In genomic region chr4:87985097-87985886, GRCh38 we compare ENCODE assay signal across 9 cellular contexts. TPM values are rescaled to one million over a fixed set of nuclear protein-coding genes. Genes with fewer than 3 reads are reported as not detected.
DNase-seq lines count a peak whose midpoint lies in the region; ATAC-seq, FAIRE-seq and TF ChIP-seq lines count a peak whose summit lies in the region.
"Had no signal": no experiment of that assay in that cellular context is flagged by ENCODE, and none has a peak within 500 bp of the region (broad histone marks: within the 10 kb centered on the region; RNA-seq: fewer than 3 reads in every experiment).

No MANE protein-coding gene starts in this region.

- H3K27ac Mint-ChIP-seq in activated CD4-positive, alpha-beta memory T cell treated with anti-CD3 and anti-CD28 coated beads for 36 hours: no peak overlapping the region
- no peak overlapping the region for H3K27ac Mint-ChIP-seq in nephron progenitor cell

- peaks cover 6% of the 10 kb centered on the region; the same call in 1 of the 3 replicates for H3K4me1 ChIP-seq in A549

- no peak for TF ChIP-seq POLR2A in A549 (IDR thresholded peaks at IDR 0.05; ENCODE audit: low read length)

- DNase-seq in A549 (ENCODE audit: low read depth in 1 of 2, low spot score in 1 of 2): peak; percentile 44 to 74
- no peak for DNase-seq in GM12864 (ENCODE audit: low read depth)
- DNase-seq in NCI-H2081 treated with DMSO at 0.1 percent for 48 hours (lab: John Stamatoyannopoulos, UW): peak; percentile 10
- peak; percentile 58 for DNase-seq in activated CD4-positive, alpha-beta memory T cell treated with anti-CD3 and anti-CD28 coated beads for 36 hours
- DNase-seq in fibroblast of pulmonary artery (ENCODE audit: low read depth): peak; percentile 48
- DNase-seq in nephron progenitor cell: peak; percentile 46

- TF ChIP-seq CTCF in A549 (IDR thresholded peaks at IDR 0.05) (peak; percentile 73), GM12864 (IDR thresholded peaks at IDR 0.05; ENCODE audit: low read depth, low read length, missing control alignments) (peak; percentile 66), fibroblast of pulmonary artery (IDR thresholded peaks at IDR 0.05; ENCODE audit: low read length, missing control alignments) (peak; percentile 59), nephron progenitor cell (IDR thresholded peaks at IDR 0.05) (peak; percentile 47)

- no peaks in the 10 kb centered on the region for H3K4me1 Mint-ChIP-seq in activated CD4-positive, alpha-beta memory T cell treated with anti-CD3 and anti-CD28 coated beads for 36 hours (ENCODE audit: low read depth)
- H3K4me1 Mint-ChIP-seq in nephron progenitor cell: no peaks in the 10 kb centered on the region

- TF ChIP-seq EP300 in A549 (IDR thresholded peaks at IDR 0.05): no peak

- FAIRE-seq in A549 (lab: Jason Lieb, UNC): no peak
- FAIRE-seq: endometrium had no signal

- H3K27ac ChIP-seq in A549: peak overlapping the region; percentile 21 to 73; a peak in 3 of 6 replicates

- CTCF ChIA-PET in A549 (lab: Yijun Ruan, JAX): interaction anchor here (0.5 to 2.1 kb wide), 23 partner anchors 9 to 467 kb away, joined by 3 to 20 read pairs (median 3); partner anchors contain the start of gene SPP1
- CTCF ChIA-PET in activated CD4-positive, alpha-beta memory T cell treated with anti-CD3 and anti-CD28 coated beads for 36 hours (lab: Charles Lee): interaction anchor here (0.6 to 1.8 kb wide), 10 partner anchors 11 to 306 kb away, joined by 3 to 30 read pairs (median 4); partner anchors contain the start of gene SPP1

- H3K4me3 Mint-ChIP-seq in activated CD4-positive, alpha-beta memory T cell treated with anti-CD3 and anti-CD28 coated beads for 36 hours: no peak overlapping the region
- no peak overlapping the region for H3K4me3 Mint-ChIP-seq in nephron progenitor cell

- WGBS in A549 (ENCODE audit: missing lambda C conversion rate): no CpG with 5 or more reads among the region's 1 CpG

- intact Hi-C loops in activated CD4-positive, alpha-beta memory T cell treated with anti-CD3 and anti-CD28 coated beads for 36 hours (cut with micrococcal nuclease): no loop called here

- H3K9me3 Mint-ChIP-seq in activated CD4-positive, alpha-beta memory T cell treated with anti-CD3 and anti-CD28 coated beads for 36 hours: no peaks in the 10 kb centered on the region
- H3K9me3 Mint-ChIP-seq in nephron progenitor cell: no peaks in the 10 kb centered on the region

- no peaks in the 10 kb centered on the region for H3K36me3 Mint-ChIP-seq in activated CD4-positive, alpha-beta memory T cell treated with anti-CD3 and anti-CD28 coated beads for 36 hours
- no peaks in the 10 kb centered on the region for H3K36me3 Mint-ChIP-seq in nephron progenitor cell (ENCODE audit: low read depth)

- no peaks in the 10 kb centered on the region for H3K9me3 ChIP-seq in A549

- POLR2A ChIA-PET in A549 (lab: Yijun Ruan, JAX): interaction anchor here (0.6 kb wide), 1 partner anchor 631 kb away, joined by 10 read pairs; no protein-coding TSS in a partner anchor
- POLR2A ChIA-PET in activated CD4-positive, alpha-beta memory T cell treated with anti-CD3 and anti-CD28 coated beads for 36 hours (lab: Charles Lee): no interaction called here

- H3K4me3 ChIP-seq in A549 (no peak overlapping the region), GM12864 (ENCODE audit: low read depth, low read length) (no peak overlapping the region), fibroblast of pulmonary artery (replicated peaks; ENCODE audit: low read depth, low read length) (no peak overlapping the region)

- peak; percentile 78 for TF ChIP-seq RAD21 in A549 (conservative IDR thresholded peaks at IDR 0.05 in 1 of 2, IDR thresholded peaks at IDR 0.05 in 1 of 2)

- ATAC-seq in A549: peak; percentile 100
- ATAC-seq in HG02763 (IDR thresholded peaks at IDR 0.05; ENCODE audit: unreplicated experiment): peak; percentile 83
- ATAC-seq in HG02571 (IDR thresholded peaks at IDR 0.05; ENCODE audit: unreplicated experiment): no peak

- peaks cover 27% of the 10 kb centered on the region for H3K27me3 Mint-ChIP-seq in activated CD4-positive, alpha-beta memory T cell treated with anti-CD3 and anti-CD28 coated beads for 36 hours
- H3K27me3 Mint-ChIP-seq in nephron progenitor cell (ENCODE audit: low read depth, poor library complexity): peaks cover 4% of the 10 kb centered on the region

- H3K4me2 ChIP-seq in A549: 0 out of 3 replicates have a peak overlapping the region, but pooled peaks have one; percentile 19

TF ChIP-seq in A549, 52 proteins besides CTCF, POLR2A, EP300 and RAD21:
- no peak for TF ChIP-seq CHD2 (IDR thresholded peaks at IDR 0.05; ENCODE audit: low read length, partially characterized antibody)
- TF ChIP-seq MAX (IDR thresholded peaks at IDR 0.05): 0 out of 2 replicates have a peak, but pooled peaks have one; percentile 18
- TF ChIP-seq SMC3 (IDR thresholded peaks at IDR 0.05): peak; percentile 76

RNA-seq across cellular contexts. Expression of gene SPP1, which starts 9.8 kb away (rescaled TPM):
- polyA plus RNA-seq in A549 (2011; rRNA removed): 415 and 509 TPM in 2 replicates
- polyA plus RNA-seq in A549 (2012; cell fraction: cytosol; rRNA removed): 198 and 219 TPM in 2 replicates
- 164 and 242 TPM in 2 replicates for polyA plus RNA-seq in A549 (2012; cell fraction: nucleus; rRNA removed)
- 176 to 226 TPM (median 198 TPM) in 3 replicates for polyA plus RNA-seq in A549 (2017; fragmentation: RNase III; extraction: RNeasy Plus Mini Kit Qiagen cat#74134 plus additional on column Dnase treatment)
- polyA minus RNA-seq in A549 (2011; rRNA and poly(A)+ RNA removed): 277 and 302 TPM in 2 replicates
- total RNA-seq in activated CD4-positive, alpha-beta memory T cell treated with anti-CD3 and anti-CD28 coated beads for 36 hours: under 1 TPM in 1 of 2 experiments, not detected in 1; 0.45 TPM

RNA-seq across cellular contexts. Expression of gene PKD2, which starts 22.1 kb away (rescaled TPM):
- polyA plus RNA-seq in A549 (2011; rRNA removed) (38.6 and 57.6 TPM in 2 replicates), A549 (2017; fragmentation: RNase III; extraction: RNeasy Plus Mini Kit Qiagen cat#74134 plus additional on column Dnase treatment) (30.6 to 40.2 TPM (median 39.4 TPM) in 3 replicates)
- 10.6 and 14.9 TPM in 2 replicates for polyA plus RNA-seq in A549 (2012; cell fraction: cytosol; rRNA removed)
- 12.7 and 25.1 TPM in 2 replicates for polyA plus RNA-seq in A549 (2012; cell fraction: nucleus; rRNA removed)
- polyA minus RNA-seq in A549 (2011; rRNA and poly(A)+ RNA removed): 37.9 and 40.6 TPM in 2 replicates
- 1 to 10 TPM; 4.0 to 4.2 TPM for total RNA-seq in activated CD4-positive, alpha-beta memory T cell treated with anti-CD3 and anti-CD28 coated beads for 36 hours
